Comparison of ENCODE assay signal across 9 cellular contexts in genomic region chr9:33619666-33620404, GRCh38.
DNase-seq lines count a peak whose midpoint lies in the region; ATAC-seq, FAIRE-seq and TF ChIP-seq lines count a peak whose summit lies in the region.
"Had no signal": no experiment of that assay in that cellular context is flagged by ENCODE, and none has a peak within 500 bp of the region (broad histone marks: within the 10 kb centered on the region; RNA-seq: fewer than 3 reads in every experiment).

No MANE protein-coding gene starts in this region.

- H3K4me1 ChIP-seq in A549: peaks cover 23% of the 10 kb centered on the region

- peak; percentile 32 to 51; a peak in 3 of 6 replicates for ATAC-seq in A549

- peak overlapping the region; percentile 24 for H3K4me2 ChIP-seq in A549

- POLR2A ChIA-PET in A549 (lab: Yijun Ruan, JAX): no interaction called here

- peak overlapping the region; percentile 75 to 90 for H3K27ac ChIP-seq in A549

- H3K9me3 ChIP-seq in A549: no peaks in the 10 kb centered on the region

- DNase-seq in A549 (ENCODE audit: low read depth in 1 of 2, low spot score in 1 of 2) (peak; percentile 46 to 88), GF-D8 (lab: John Stamatoyannopoulos, UW) (peak; percentile 53), NCI-H82 treated with DMSO at 0.1 percent for 48 hours (lab: John Stamatoyannopoulos, UW; ENCODE audit: unreplicated experiment) (peak; percentile 19), epithelial cell of proximal tubule (ENCODE audit: low read depth) (peak; percentile 7), medulla oblongata (ENCODE audit: extremely low spot score) (no peak), islet precursor cell (no peak), epidermal melanocyte (ENCODE audit: insufficient read length, low spot score) (no peak)
- no peak for DNase-seq in activated naive CD4-positive, alpha-beta T cell treated with Interleukin-2 at 50 U/mL for 16 hours

- no peak for TF ChIP-seq POLR2A in A549 (IDR thresholded peaks at IDR 0.05; ENCODE audit: low read length)

- FAIRE-seq in A549 (lab: Jason Lieb, UNC): peak; percentile 76
- FAIRE-seq: colon had no signal

- no peak for TF ChIP-seq RAD21 in A549 (conservative IDR thresholded peaks at IDR 0.05 in 1 of 2, IDR thresholded peaks at IDR 0.05 in 1 of 2)

- CTCF ChIA-PET in A549 (lab: Yijun Ruan, JAX): interaction anchor here (1.1 to 15.0 kb wide), 3 partner anchors 102 to 118 kb away, joined by 3 to 471 read pairs (median 3); no protein-coding TSS in a partner anchor

- TF ChIP-seq EP300 in A549 (IDR thresholded peaks at IDR 0.05): no peak

- H3K4me3 ChIP-seq in A549 (no peak overlapping the region), epithelial cell of proximal tubule (ENCODE audit: low read depth, low read length) (no peak overlapping the region)

- TF ChIP-seq CTCF in A549 (IDR thresholded peaks at IDR 0.05): no peak
- TF ChIP-seq CTCF in epithelial cell of proximal tubule (conservative IDR thresholded peaks at IDR 0.05; ENCODE audit: low read depth, low read length): no peak

- WGBS in A549 (ENCODE audit: missing lambda C conversion rate): 50% methylated on average over 3 of the region's 3 CpGs

TF ChIP-seq in A549, 52 proteins besides CTCF, POLR2A, EP300 and RAD21:
- TF ChIP-seq HOXB5 (CRISPR knock-in tag; IDR thresholded peaks at IDR 0.05): peak; percentile 63; the same call in 1 of the 2 replicates
- TF ChIP-seq EHF (CRISPR knock-in tag; IDR thresholded peaks at IDR 0.05): 0 out of 2 replicates have a peak, but pooled peaks have one; percentile 55
- TF ChIP-seq HMGXB4 (CRISPR knock-in tag; IDR thresholded peaks at IDR 0.05; ENCODE audit: borderline replicate concordance): no peak
- TF ChIP-seq FOSL2 (IDR thresholded peaks at IDR 0.05): no peak
- TF ChIP-seq FOSL2 (CRISPR knock-in tag; IDR thresholded peaks at IDR 0.05): peak; percentile 82
- TF ChIP-seq MAFK (IDR thresholded peaks at IDR 0.05; ENCODE audit: partially characterized antibody): peak; percentile 100
- TF ChIP-seq MYC (IDR thresholded peaks at IDR 0.05; ENCODE audit: borderline replicate concordance, low read length): no peak
- TF ChIP-seq ZNF302 (CRISPR knock-in tag; IDR thresholded peaks at IDR 0.05): peak; percentile 32; the same call in 1 of the 2 replicates
- TF ChIP-seq HOXB13 (CRISPR knock-in tag; IDR thresholded peaks at IDR 0.05; ENCODE audit: low read depth): 0 out of 2 replicates have a peak, but pooled peaks have one; percentile 55
- no peak for TF ChIP-seq TP53 (CRISPR knock-in tag; IDR thresholded peaks at IDR 0.05)
- peak; percentile 26; the same call in 1 of the 2 replicates for TF ChIP-seq HOXA7 (CRISPR knock-in tag; IDR thresholded peaks at IDR 0.05)
- peak; percentile 100 for TF ChIP-seq NFE2L2 (conservative IDR thresholded peaks at IDR 0.05; ENCODE audit: low read length)

Comparison
In these comparisons a context has a peak if more than half of its experiments do, and no peak if none do; other contexts are left out.
1. DNase-seq: peak in A549 (2 of 2), GF-D8 (single experiment), NCI-H82 treated with DMSO at 0.1 percent for 48 hours (single experiment) and epithelial cell of proximal tubule (single experiment); none in medulla oblongata (single experiment), islet precursor cell (single experiment), activated naive CD4-positive, alpha-beta T cell treated with Interleukin-2 at 50 U/mL for 16 hours (single experiment) and epidermal melanocyte (single experiment).